8 cellular contexts compared by ENCODE assay signal in the genomic region with DNA sequence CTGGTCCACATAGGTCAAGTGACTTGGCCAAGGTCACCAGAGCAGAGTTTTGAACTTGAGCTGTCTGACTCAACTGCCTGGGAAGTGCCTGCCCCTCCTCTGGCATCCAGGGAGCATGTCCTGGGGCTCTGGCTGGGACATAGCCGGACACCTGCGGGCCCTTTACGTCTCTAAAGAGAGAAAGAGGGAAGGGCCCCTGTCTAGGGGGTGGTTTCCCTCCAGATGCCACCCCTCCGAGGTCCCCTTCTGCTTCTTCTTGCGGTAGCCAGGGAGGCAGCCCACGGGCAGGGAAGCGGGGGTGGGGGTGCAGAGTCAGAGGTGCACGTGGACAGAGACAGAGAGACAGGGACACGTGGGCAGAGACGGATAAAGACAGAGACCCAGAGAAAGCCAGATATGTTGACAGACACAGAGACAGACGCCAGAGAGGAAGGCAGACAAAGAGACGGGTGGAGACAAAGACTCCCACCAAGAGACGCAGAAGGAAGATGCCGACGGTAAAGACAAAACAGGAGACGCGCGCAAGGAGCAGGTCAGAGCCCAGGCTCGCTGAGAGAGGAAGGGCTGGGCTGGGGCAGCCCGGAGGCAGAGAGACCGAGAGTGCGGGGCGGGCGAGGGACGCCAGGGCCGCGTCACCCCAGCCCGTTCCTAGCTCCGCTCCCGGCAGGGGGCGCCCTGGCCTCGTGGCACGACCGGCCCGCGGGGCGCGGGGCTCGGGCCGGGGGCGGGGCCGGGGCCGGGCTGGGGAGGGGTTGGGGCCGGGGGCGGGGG. TPM values are rescaled to one million over a fixed set of nuclear protein-coding genes. Genes with fewer than 3 reads are reported as not detected.
DNase-seq lines count a peak whose midpoint lies in the region; ATAC-seq and TF ChIP-seq lines count a peak whose summit lies in the region.

No MANE protein-coding gene starts in this region.

- H3K9me3 ChIP-seq in neural cell (ENCODE audit: low read length): no peaks in the 10 kb centered on the region
- no peaks in the 10 kb centered on the region for H3K9me3 ChIP-seq in stomach

- TF ChIP-seq RAD21 in neural cell (conservative IDR thresholded peaks at IDR 0.05): peak; percentile 54

- H3K4me3 ChIP-seq in fibroblast of mammary gland (ENCODE audit: control insufficient read depth, low read depth, low read length) (peak overlapping the region; percentile 15), neural cell (ENCODE audit: low read length) (peak overlapping the region; percentile 64), stomach (peak overlapping the region; percentile 32 to 46 (median 39))

- H3K9ac ChIP-seq in neural cell (ENCODE audit: low read length): no peak overlapping the region

- no peak for ATAC-seq in GM21619 (IDR thresholded peaks at IDR 0.05; ENCODE audit: unreplicated experiment)

- whole genome bisulfite sequencing in stomach, 5 donors: 9 to 16% (median 14%) methylated on average over 22 to 45 of the region's 45 CpGs

- H3K36me3 ChIP-seq in neural cell (ENCODE audit: insufficient read depth, low read length): no peaks in the 10 kb centered on the region
- H3K36me3 ChIP-seq in stomach: no peaks in the 10 kb centered on the region

- H3K4me2 ChIP-seq in neural cell (ENCODE audit: low read length): no peak overlapping the region

- peak; percentile 18 for DNase-seq in DMS79 treated with DMSO at 0.1 percent for 48 hours (lab: John Stamatoyannopoulos, UW)
- DNase-seq in DMS79 (lab: John Stamatoyannopoulos, UW): no peak
- peak; percentile 43 for DNase-seq in NCI-H510A (lab: John Stamatoyannopoulos, UW)
- peak; percentile 65 for DNase-seq in activated T-cell treated with anti-CD3 and anti-CD28 coated beads for 48 hours (ENCODE audit: low read depth)
- DNase-seq in fibroblast of mammary gland (ENCODE audit: low read depth): peak; percentile 42
- peak; percentile 76 for DNase-seq in stomach

- H3K27me3 ChIP-seq in neural cell (ENCODE audit: insufficient read depth, low read depth, low read length): peaks cover 22% of the 10 kb centered on the region
- peaks cover 5 to 70% (median 21%) of the 10 kb centered on the region in 3 donors for H3K27me3 ChIP-seq in stomach

- no peaks in the 10 kb centered on the region for H3F3A ChIP-seq in neural cell (ENCODE audit: insufficient read depth, low read length, poor library complexity, severe bottlenecking)

- peak overlapping the region; percentile 49 for H2AFZ ChIP-seq in neural cell (ENCODE audit: low read depth, low read length)

- TF ChIP-seq CTCF in fibroblast of mammary gland (conservative IDR thresholded peaks at IDR 0.05; ENCODE audit: control insufficient read depth, insufficient read depth, low read depth, low read length) (no peak), neural cell (IDR thresholded peaks at IDR 0.05; ENCODE audit: poor library complexity, severe bottlenecking) (peak; percentile 62), stomach (IDR thresholded peaks at IDR 0.05) (peak in 4 of 7 experiments; percentile 25 to 80 (median 48))

- H3K79me2 ChIP-seq in neural cell (replicated peaks; ENCODE audit: insufficient read depth, low read length): no peaks in the 10 kb centered on the region

- H4K20me1 ChIP-seq in neural cell (ENCODE audit: insufficient read depth): no peaks in the 10 kb centered on the region

- TF ChIP-seq EP300 in neural cell (conservative IDR thresholded peaks at IDR 0.05; ENCODE audit: poor library complexity, severe bottlenecking) (no peak), stomach (IDR thresholded peaks at IDR 0.05) (no peak)

- no peaks in the 10 kb centered on the region for H3K9me2 ChIP-seq in neural cell (ENCODE audit: insufficient read depth, low read length)

- TF ChIP-seq POLR2A in stomach (IDR thresholded peaks at IDR 0.05): no peak

- H3K27ac ChIP-seq in neural cell (ENCODE audit: low read length): no peak overlapping the region
- no peak overlapping the region for H3K27ac ChIP-seq in stomach

- intact Hi-C loops in stomach (cut with DNase I; ENCODE audit: low total_unique reads): loop anchor here (10.0 kb wide), 1 partner anchor 66 kb away; no protein-coding TSS in a partner anchor

- peaks cover 12 to 30% (median 20%) of the 10 kb centered on the region in 4 donors for H3K4me1 ChIP-seq in stomach

TF ChIP-seq in neural cell, 6 proteins besides CTCF, POLR2A, EP300 and RAD21:
- peak; percentile 50 for TF ChIP-seq SMC3 (conservative IDR thresholded peaks at IDR 0.05; ENCODE audit: poor library complexity)
- TF ChIP-seq EZH2 (IDR thresholded peaks at IDR 0.05; ENCODE audit: borderline replicate concordance, insufficient read depth, low read length, poor library complexity, severe bottlenecking): no peak

RNA-seq across cellular contexts. Expression of a gene that starts 0.5 kb away (rescaled TPM):
- polyA plus RNA-seq in neural cell: 0.42 and 3.4 TPM in 2 replicates
- 0.97 and 2.1 TPM in 2 replicates for polyA minus RNA-seq in neural cell
- 10 to 100 TPM in 1 of 5 donors, 1 to 10 TPM in 2, not detected in 2; 2.9 to 12.0 (median 3.5) TPM for total RNA-seq in stomach
- polyA plus RNA-seq in stomach: 10 to 100 TPM in 2 of 3 donors, 1 to 10 TPM in 1; 2.9 to 11.3 (median 10.5) TPM
